Comparison of ENCODE assay signal across 23 cellular contexts in genomic region chr22:27966168-27967064, GRCh38.
"Had no signal": no experiment of that assay in that cellular context is flagged by ENCODE, and none has a peak within 500 bp of the region (broad histone marks: within the 10 kb centered on the region; RNA-seq: fewer than 3 reads in every experiment).

No MANE protein-coding gene starts in this region.

- H3K36me3 ChIP-seq: MG63 had no signal

- ATAC-seq: activated CD4-positive, CD25-positive, alpha-beta regulatory T cell treated with anti-CD3 and anti-CD28 coated beads, Interleukin-2, amount 50 U/mL, for 24 hours; activated CD8-positive, alpha-beta T cell treated with anti-CD3 and anti-CD28 coated beads, Interleukin-2, amount 10 ng/mL, durations not matched to agents 7 days and 5 days had no signal

- H3K4me3 Mint-ChIP-seq: activated CD8-positive, alpha-beta T cell treated with anti-CD3 and anti-CD28 coated beads, Interleukin-2, amount 10 ng/mL, durations not matched to agents 7 days and 5 days; activated naive CD4-positive, alpha-beta T cell treated with anti-CD3 and anti-CD28 coated beads, Interleukin-2, amount 50 U/mL, for 24 hours; brain had no signal

- H3K4me3 ChIP-seq: MG63, SK-N-MC had no signal

- H3K27me3 ChIP-seq: MG63 had no signal

- H3K27ac ChIP-seq: SK-N-MC, VCaP had no signal

- H3K9me3 Mint-ChIP-seq: activated naive CD4-positive, alpha-beta T cell treated with anti-CD3 and anti-CD28 coated beads, Interleukin-2, amount 50 U/mL, for 24 hours had no signal

- DNase-seq: activated CD4-positive, alpha-beta T cell treated with anti-CD3 and anti-CD28 coated beads for 4 hours; activated CD4-positive, alpha-beta T cell treated with anti-CD3 and anti-CD28 coated beads, Interleukin-2, amount 50 U/mL, for 4 hours; activated CD8-positive, alpha-beta memory T cell treated with anti-CD3 and anti-CD28 coated beads, Interleukin-2, amount 50 U/mL, for 48 hours; activated CD8-positive, alpha-beta T cell treated with anti-CD3 and anti-CD28 coated beads, Interleukin-2, amount 10 ng/mL, durations not matched to agents 7 days and 5 days; activated effector memory CD4-positive, alpha-beta T cell treated with Interleukin-2 at 50 U/mL for 16 hours; activated naive CD4-positive, alpha-beta T cell; activated T-cell treated with anti-CD3 and anti-CD28 coated beads, Interleukin-2, amount 50 U/mL, for 1 hour; amygdala; MG63; MV-4-11; NCI-H1092 treated with DMSO at 0.1 percent for 48 hours; NCI-H1417 treated with DMSO at 0.1 percent for 48 hours; NCI-H187 treated with DMSO at 0.1 percent for 48 hours; NCI-H2081 treated with DMSO at 0.1 percent for 48 hours; NCI-H446; NCI-H748 treated with DMSO at 0.1 percent for 48 hours; SIG-M5; T-helper 1 cell had no signal

- H3K27ac Mint-ChIP-seq: activated CD8-positive, alpha-beta T cell treated with anti-CD3 and anti-CD28 coated beads, Interleukin-2, amount 10 ng/mL, durations not matched to agents 7 days and 5 days; activated naive CD4-positive, alpha-beta T cell treated with anti-CD3 and anti-CD28 coated beads, Interleukin-2, amount 50 U/mL, for 24 hours had no signal

- H3K27me3 Mint-ChIP-seq: activated naive CD4-positive, alpha-beta T cell treated with anti-CD3 and anti-CD28 coated beads, Interleukin-2, amount 50 U/mL, for 24 hours; brain had no signal

- H3K4me1 Mint-ChIP-seq: activated naive CD4-positive, alpha-beta T cell treated with anti-CD3 and anti-CD28 coated beads, Interleukin-2, amount 50 U/mL, for 24 hours had no signal
